ENCODE assay signal across 1 cellular context in the genomic region with DNA sequence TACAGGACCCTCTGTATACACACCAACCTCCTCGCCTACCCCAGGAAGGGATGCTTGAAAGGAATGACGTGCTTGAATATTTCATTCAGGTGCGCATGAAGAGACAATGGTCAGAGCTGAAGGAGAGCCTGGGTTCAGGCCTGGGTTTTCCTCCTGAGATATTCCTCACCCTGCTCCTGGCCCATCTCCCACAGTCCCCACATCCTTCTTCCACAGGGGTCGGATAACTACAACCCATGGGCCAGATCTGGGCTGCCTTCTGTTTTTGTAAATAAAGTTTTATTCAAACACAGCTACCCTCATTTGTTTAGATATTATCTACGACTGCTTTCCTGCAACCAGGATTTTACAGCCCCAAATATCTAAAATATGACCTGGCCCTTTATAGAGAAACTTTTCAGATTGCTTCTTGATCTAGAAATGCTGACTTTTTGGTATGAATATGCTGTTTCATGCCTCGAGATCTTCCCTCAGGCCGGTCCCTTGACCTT.
A peak's percentile ranks its signal among the peaks of the same experiment; 100 is the strongest.
TF ChIP-seq lines count a peak whose summit lies in the region.

No MANE protein-coding gene starts in this region.

TF ChIP-seq in HepG2, 621 proteins besides CTCF, POLR2A, EP300 and RAD21:
- TF ChIP-seq, protein P1, sequence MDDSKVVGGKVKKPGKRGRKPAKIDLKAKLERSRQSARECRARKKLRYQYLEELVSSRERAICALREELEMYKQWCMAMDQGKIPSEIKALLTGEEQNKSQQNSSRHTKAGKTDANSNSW (CRISPR knock-in tag; IDR thresholded peaks at IDR 0.05; ENCODE audit: borderline replicate concordance) = no peak
- TF ChIP-seq, protein P2, sequence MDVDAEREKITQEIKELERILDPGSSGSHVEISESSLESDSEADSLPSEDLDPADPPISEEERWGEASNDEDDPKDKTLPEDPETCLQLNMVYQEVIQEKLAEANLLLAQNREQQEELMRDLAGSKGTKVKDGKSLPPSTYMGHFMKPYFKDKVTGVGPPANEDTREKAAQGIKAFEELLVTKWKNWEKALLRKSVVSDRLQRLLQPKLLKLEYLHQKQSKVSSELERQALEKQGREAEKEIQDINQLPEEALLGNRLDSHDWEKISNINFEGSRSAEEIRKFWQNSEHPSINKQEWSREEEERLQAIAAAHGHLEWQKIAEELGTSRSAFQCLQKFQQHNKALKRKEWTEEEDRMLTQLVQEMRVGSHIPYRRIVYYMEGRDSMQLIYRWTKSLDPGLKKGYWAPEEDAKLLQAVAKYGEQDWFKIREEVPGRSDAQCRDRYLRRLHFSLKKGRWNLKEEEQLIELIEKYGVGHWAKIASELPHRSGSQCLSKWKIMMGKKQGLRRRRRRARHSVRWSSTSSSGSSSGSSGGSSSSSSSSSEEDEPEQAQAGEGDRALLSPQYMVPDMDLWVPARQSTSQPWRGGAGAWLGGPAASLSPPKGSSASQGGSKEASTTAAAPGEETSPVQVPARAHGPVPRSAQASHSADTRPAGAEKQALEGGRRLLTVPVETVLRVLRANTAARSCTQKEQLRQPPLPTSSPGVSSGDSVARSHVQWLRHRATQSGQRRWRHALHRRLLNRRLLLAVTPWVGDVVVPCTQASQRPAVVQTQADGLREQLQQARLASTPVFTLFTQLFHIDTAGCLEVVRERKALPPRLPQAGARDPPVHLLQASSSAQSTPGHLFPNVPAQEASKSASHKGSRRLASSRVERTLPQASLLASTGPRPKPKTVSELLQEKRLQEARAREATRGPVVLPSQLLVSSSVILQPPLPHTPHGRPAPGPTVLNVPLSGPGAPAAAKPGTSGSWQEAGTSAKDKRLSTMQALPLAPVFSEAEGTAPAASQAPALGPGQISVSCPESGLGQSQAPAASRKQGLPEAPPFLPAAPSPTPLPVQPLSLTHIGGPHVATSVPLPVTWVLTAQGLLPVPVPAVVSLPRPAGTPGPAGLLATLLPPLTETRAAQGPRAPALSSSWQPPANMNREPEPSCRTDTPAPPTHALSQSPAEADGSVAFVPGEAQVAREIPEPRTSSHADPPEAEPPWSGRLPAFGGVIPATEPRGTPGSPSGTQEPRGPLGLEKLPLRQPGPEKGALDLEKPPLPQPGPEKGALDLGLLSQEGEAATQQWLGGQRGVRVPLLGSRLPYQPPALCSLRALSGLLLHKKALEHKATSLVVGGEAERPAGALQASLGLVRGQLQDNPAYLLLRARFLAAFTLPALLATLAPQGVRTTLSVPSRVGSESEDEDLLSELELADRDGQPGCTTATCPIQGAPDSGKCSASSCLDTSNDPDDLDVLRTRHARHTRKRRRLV (CRISPR knock-in tag; IDR thresholded peaks at IDR 0.05) = no peak
- TF ChIP-seq ZNF33B (CRISPR knock-in tag; IDR thresholded peaks at IDR 0.05) = no peak
- TF ChIP-seq, protein P3, sequence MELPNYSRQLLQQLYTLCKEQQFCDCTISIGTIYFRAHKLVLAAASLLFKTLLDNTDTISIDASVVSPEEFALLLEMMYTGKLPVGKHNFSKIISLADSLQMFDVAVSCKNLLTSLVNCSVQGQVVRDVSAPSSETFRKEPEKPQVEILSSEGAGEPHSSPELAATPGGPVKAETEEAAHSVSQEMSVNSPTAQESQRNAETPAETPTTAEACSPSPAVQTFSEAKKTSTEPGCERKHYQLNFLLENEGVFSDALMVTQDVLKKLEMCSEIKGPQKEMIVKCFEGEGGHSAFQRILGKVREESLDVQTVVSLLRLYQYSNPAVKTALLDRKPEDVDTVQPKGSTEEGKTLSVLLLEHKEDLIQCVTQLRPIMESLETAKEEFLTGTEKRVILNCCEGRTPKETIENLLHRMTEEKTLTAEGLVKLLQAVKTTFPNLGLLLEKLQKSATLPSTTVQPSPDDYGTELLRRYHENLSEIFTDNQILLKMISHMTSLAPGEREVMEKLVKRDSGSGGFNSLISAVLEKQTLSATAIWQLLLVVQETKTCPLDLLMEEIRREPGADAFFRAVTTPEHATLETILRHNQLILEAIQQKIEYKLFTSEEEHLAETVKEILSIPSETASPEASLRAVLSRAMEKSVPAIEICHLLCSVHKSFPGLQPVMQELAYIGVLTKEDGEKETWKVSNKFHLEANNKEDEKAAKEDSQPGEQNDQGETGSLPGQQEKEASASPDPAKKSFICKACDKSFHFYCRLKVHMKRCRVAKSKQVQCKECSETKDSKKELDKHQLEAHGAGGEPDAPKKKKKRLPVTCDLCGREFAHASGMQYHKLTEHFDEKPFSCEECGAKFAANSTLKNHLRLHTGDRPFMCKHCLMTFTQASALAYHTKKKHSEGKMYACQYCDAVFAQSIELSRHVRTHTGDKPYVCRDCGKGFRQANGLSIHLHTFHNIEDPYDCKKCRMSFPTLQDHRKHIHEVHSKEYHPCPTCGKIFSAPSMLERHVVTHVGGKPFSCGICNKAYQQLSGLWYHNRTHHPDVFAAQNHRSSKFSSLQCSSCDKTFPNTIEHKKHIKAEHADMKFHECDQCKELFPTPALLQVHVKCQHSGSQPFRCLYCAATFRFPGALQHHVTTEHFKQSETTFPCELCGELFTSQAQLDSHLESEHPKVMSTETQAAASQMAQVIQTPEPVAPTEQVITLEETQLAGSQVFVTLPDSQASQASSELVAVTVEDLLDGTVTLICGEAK (IDR thresholded peaks at IDR 0.05) = peak; percentile 27; the same call in 1 of the 2 replicates
- TF ChIP-seq, protein P3 (CRISPR knock-in tag; IDR thresholded peaks at IDR 0.05) = peak; percentile 95
